In the genomic region with DNA sequence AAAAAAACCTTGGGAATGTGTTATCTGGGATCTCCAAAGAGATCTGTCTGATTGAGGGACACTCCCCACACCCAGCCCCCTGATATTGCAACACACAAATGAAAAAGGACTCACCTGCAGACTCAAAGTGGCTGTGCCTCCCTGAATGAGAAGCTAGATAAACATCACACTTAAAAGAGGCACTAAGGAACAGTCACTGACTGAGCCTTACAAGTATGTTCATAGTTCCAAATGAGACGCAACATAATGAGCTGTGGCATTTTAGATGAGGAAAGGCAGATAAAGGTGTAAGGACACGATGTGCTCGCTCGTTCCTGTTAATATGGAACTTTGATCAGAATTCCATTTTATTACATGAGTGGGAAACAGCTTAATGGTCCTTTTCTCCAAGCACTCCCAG, we compare ENCODE assay signal across 21 cellular contexts. TPM values are rescaled to one million over a fixed set of nuclear protein-coding genes. Genes with fewer than 3 reads are reported as not detected.
DNase-seq lines count a peak whose midpoint lies in the region; ATAC-seq and TF ChIP-seq lines count a peak whose summit lies in the region.
"Had no signal": no experiment of that assay in that cellular context is flagged by ENCODE, and none has a peak within 500 bp of the region (broad histone marks: within the 10 kb centered on the region; RNA-seq: fewer than 3 reads in every experiment).

No MANE protein-coding gene starts in this region.

- no peaks in the 10 kb centered on the region for H3K79me2 ChIP-seq in trophoblast cell (ENCODE audit: control insufficient read depth, insufficient read depth, low read length, poor library complexity)

- H3K27ac ChIP-seq in breast epithelium (no peak overlapping the region), trophoblast cell (ENCODE audit: low read depth, low read length) (peak overlapping the region; percentile 98)
- H3K27ac ChIP-seq: GM23248 had no signal

- no peak overlapping the region for H3K4ac ChIP-seq in trophoblast cell (ENCODE audit: low read depth, low read length)

- H3K36me3 ChIP-seq in breast epithelium, result no peaks in the 10 kb centered on the region
- no peaks in the 10 kb centered on the region for H3K36me3 ChIP-seq in trophoblast cell (ENCODE audit: control insufficient read depth in 1 of 2, insufficient read depth in 2 of 2, low read length in 2 of 2)

- H3K4me3 Mint-ChIP-seq in MCF 10A (ENCODE audit: unreplicated experiment) (no peak overlapping the region), HFFc6 (no peak overlapping the region)

- H3K9me3 Mint-ChIP-seq in MCF 10A (ENCODE audit: unreplicated experiment), result no peaks in the 10 kb centered on the region
- H3K9me3 Mint-ChIP-seq in HFFc6, result no peaks in the 10 kb centered on the region

- no peak overlapping the region for H4K91ac ChIP-seq in trophoblast cell (ENCODE audit: low read depth, low read length)

- H3K4me1 ChIP-seq in breast epithelium (no peaks in the 10 kb centered on the region), trophoblast cell (ENCODE audit: control insufficient read depth in 1 of 2, insufficient read depth in 2 of 2, low read length in 2 of 2) (peaks cover 6 to 12% of the 10 kb centered on the region in 2 experiments)

- DNase-seq in MCF 10A (ENCODE audit: unreplicated experiment) (no peak), breast epithelium (ENCODE audit: low spot score in 2 of 2) (no peak), left colon (no peak), trophoblast cell (peak; percentile 89 to 97), HFFc6 (no peak), putamen (ENCODE audit: low spot score) (no peak), AG20443 (ENCODE audit: low spot score) (no peak)
- no peak for DNase-seq in activated CD4-positive, alpha-beta T cell treated with anti-CD3 and anti-CD28 coated beads, Interleukin-2, amount 50 U/mL, for 4 hours
- DNase-seq: C1 segment of cervical spinal cord, DMS 273 treated with DMSO at 0.1 percent for 48 hours, GDM1, GM23248, IMR-90, Karpas-422, MM.1S, NCI-H1105, NCI-H1694, NCI-H226, NCI-H524 treated with DMSO at 0.1 percent for 48 hours, Right ventricle myocardium superior had no signal

- ATAC-seq in left colon, result peak; percentile 70
- ATAC-seq: GM12878 had no signal

- intact Hi-C loops in MCF 10A (cut with micrococcal nuclease) (no loop called here), breast epithelium (cut with DNase I; ENCODE audit: low total_unique reads) (no loop called here), left colon (cut with DNase I, micrococcal nuclease) (no loop called here)

- H3K9ac ChIP-seq in trophoblast cell (ENCODE audit: low read length), result no peak overlapping the region
- H3K9ac ChIP-seq: GM23248 had no signal

- H2BK120ac ChIP-seq in trophoblast cell (ENCODE audit: insufficient read depth, low read length, poor library complexity), result no peak overlapping the region

- H4K12ac ChIP-seq in trophoblast cell (ENCODE audit: low read depth, low read length), result no peak overlapping the region

- WGBS in trophoblast cell (ENCODE audit: extremely low coverage, insufficient coverage, insufficient read length), result no CpG with 5 or more reads among the region's 4 CpGs

- no peak overlapping the region for H2BK5ac ChIP-seq in trophoblast cell (ENCODE audit: low read depth, low read length, poor library complexity)

- H3K4me2 ChIP-seq in trophoblast cell (ENCODE audit: low read length), result peak overlapping the region; percentile 40

- H4K8ac ChIP-seq in trophoblast cell (ENCODE audit: low read depth, low read length), result no peak overlapping the region

- H2AK5ac ChIP-seq in trophoblast cell (ENCODE audit: low read length), result no peak overlapping the region

- peak overlapping the region; percentile 29 for H3K27ac Mint-ChIP-seq in MCF 10A (ENCODE audit: low read depth, unreplicated experiment)
- no peak overlapping the region for H3K27ac Mint-ChIP-seq in HFFc6

- H3K27me3 ChIP-seq in breast epithelium (no peaks in the 10 kb centered on the region), trophoblast cell (ENCODE audit: insufficient read depth, low read length) (no peaks in the 10 kb centered on the region)

- no peak overlapping the region for H3K23ac ChIP-seq in trophoblast cell (ENCODE audit: low read length)

- H3K18ac ChIP-seq in trophoblast cell (ENCODE audit: low read length), result no peak overlapping the region

- H2AFZ ChIP-seq in trophoblast cell (ENCODE audit: insufficient read depth, low read length, poor library complexity), result no peak overlapping the region
- H2AFZ ChIP-seq: GM23248 had no signal

- no peaks in the 10 kb centered on the region for H3K36me3 Mint-ChIP-seq in MCF 10A (ENCODE audit: insufficient read depth, unreplicated experiment)
- no peaks in the 10 kb centered on the region for H3K36me3 Mint-ChIP-seq in HFFc6 (ENCODE audit: low read depth)

- H3K14ac ChIP-seq in trophoblast cell (ENCODE audit: low read length), result no peak overlapping the region

- no peaks in the 10 kb centered on the region for H3K27me3 Mint-ChIP-seq in MCF 10A (ENCODE audit: insufficient read depth, unreplicated experiment)
- H3K27me3 Mint-ChIP-seq in HFFc6 (ENCODE audit: insufficient read depth), result peaks cover 5% of the 10 kb centered on the region

- H3K4me3 ChIP-seq in breast epithelium, result no peak overlapping the region
- no peak overlapping the region for H3K4me3 ChIP-seq in trophoblast cell (ENCODE audit: low read depth, low read length)
- H3K4me3 ChIP-seq: GM12878, GM23248 had no signal

- no peaks in the 10 kb centered on the region for H3K9me3 ChIP-seq in breast epithelium
- H3K9me3 ChIP-seq in trophoblast cell (ENCODE audit: insufficient read depth, low read depth, low read length), result no peaks in the 10 kb centered on the region

- no peak for TF ChIP-seq POLR2A in breast epithelium (IDR thresholded peaks at IDR 0.05)

- BruUV-seq in MCF 10A (replicated peaks; lab: Mats Ljungman, UMichigan), result no TSS peak

- H3K4me1 Mint-ChIP-seq in MCF 10A (ENCODE audit: insufficient read depth, unreplicated experiment), result no peaks in the 10 kb centered on the region
- peaks cover 12% of the 10 kb centered on the region for H3K4me1 Mint-ChIP-seq in HFFc6 (ENCODE audit: low read depth)

- CTCF ChIA-PET in MCF 10A (lab: Yijun Ruan, JAX), result interaction anchor here (0.6 to 1.6 kb wide), 3 partner anchors 18 to 171 kb away, joined by 3 to 6 read pairs (median 4); no protein-coding TSS in a partner anchor

- POLR2A ChIA-PET in MCF 10A (lab: Yijun Ruan, JAX), result interaction anchor here (0.5 to 2.5 kb wide), 6 partner anchors 10 to 221 kb away, joined by 3 to 10 read pairs (median 4); a partner anchor contains a TSS

- no peak overlapping the region for H2BK12ac ChIP-seq in trophoblast cell (ENCODE audit: low read length)

- TF ChIP-seq CTCF in MCF 10A (IDR thresholded peaks at IDR 0.05; ENCODE audit: unreplicated experiment) (no peak), breast epithelium (IDR thresholded peaks at IDR 0.05) (no peak), HFFc6 (IDR thresholded peaks at IDR 0.05) (no peak)

- H3K79me1 ChIP-seq in trophoblast cell (ENCODE audit: low read length), result peaks cover 14% of the 10 kb centered on the region

RNA-seq across cellular contexts. Expression of a gene that starts 21.0 kb away (rescaled TPM):
- total RNA-seq in MCF 10A (2022) (8.0 and 12.9 TPM in 2 replicates), breast epithelium (1 to 10 TPM; 2.0 to 8.3 (median 4.4) TPM), left colon (under 1 TPM in 1 of 2 donors, not detected in 1; 0.50 TPM)
- 0.42 and 0.44 TPM in 2 replicates for polyA plus RNA-seq in trophoblast cell (2013)
- 1 to 10 TPM; 2.6 to 4.4 (median 3.3) TPM for total RNA-seq in HFFc6 (2021; fragmentation: NEBNext Ultra II Directional; extraction: Animal tissue kit (Norgen Biotek cat#: 25700))
- total RNA-seq: GM12878 had no signal
- polyA plus RNA-seq: GM12878 had no signal

Comparison
In these comparisons a context has a peak if more than half of its experiments do, and no peak if none do; other contexts are left out.
1. DNase-seq: peak in trophoblast cell (2 of 2); none in MCF 10A (single experiment), breast epithelium (0 of 2), left colon (0 of 2), HFFc6 (single experiment), putamen (single experiment), AG20443 (single experiment) and activated CD4-positive, alpha-beta T cell treated with anti-CD3 and anti-CD28 coated beads, Interleukin-2, amount 50 U/mL, for 4 hours (0 of 2).